In the genomic region with DNA sequence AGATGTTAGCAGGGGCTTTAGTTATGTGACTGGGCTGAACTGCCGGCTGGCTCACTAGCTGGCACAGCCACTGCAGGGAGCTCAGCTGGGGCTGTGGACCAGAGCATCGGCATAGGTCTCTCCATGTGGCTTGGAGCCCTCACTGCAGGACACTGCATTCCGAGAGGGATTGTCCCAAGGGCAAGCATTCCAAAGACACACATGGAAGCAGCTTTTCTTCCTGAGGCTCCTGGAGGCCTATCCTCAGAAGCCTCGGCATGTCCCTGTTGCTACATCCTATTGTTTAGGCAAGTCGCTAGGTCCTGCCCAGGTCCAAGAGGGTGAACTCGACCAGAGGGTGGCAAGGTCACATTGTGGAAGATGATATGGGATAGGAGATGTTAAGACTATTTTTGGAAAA, we compare ENCODE assay signal across 15 cellular contexts.
DNase-seq lines count a peak whose midpoint lies in the region; ATAC-seq and TF ChIP-seq lines count a peak whose summit lies in the region.
"Had no signal": no experiment of that assay in that cellular context is flagged by ENCODE, and none has a peak within 500 bp of the region (broad histone marks: within the 10 kb centered on the region; RNA-seq: fewer than 3 reads in every experiment).

No MANE protein-coding gene starts in this region.

- in situ Hi-C loops in gastrocnemius medialis (cut with MboI; ENCODE audit: low sequenced_read_pairs in 4 of 4) = no loop called here

- no peaks in the 10 kb centered on the region for H3K27me3 ChIP-seq in gastrocnemius medialis

- DNase-seq in activated naive CD4-positive, alpha-beta T cell treated with anti-CD3 and anti-CD28 coated beads, Interleukin-2, amount 50 U/mL, for 72 hours (ENCODE audit: low spot score in 2 of 2) = no peak
- peak; percentile 72 for DNase-seq in ecto neural progenitor cell (ENCODE audit: low spot score)
- peak; percentile 66 for DNase-seq in iPS-NIHi7 (ENCODE audit: extremely low spot score)
- DNase-seq in gastrocnemius medialis = peak in 1 of 2 donors; percentile 73
- DNase-seq in NCI-H2029 treated with DMSO at 0.1 percent for 48 hours (lab: John Stamatoyannopoulos, UW) = no peak
- DNase-seq in NCI-H1694 (lab: John Stamatoyannopoulos, UW) = no peak
- DNase-seq: C1 segment of cervical spinal cord; NCI-H146; NCI-H345; NCI-H69; NK-92 treated with Interleukin-12 subunit alpha and Interleukin-12 subunit beta, amount 100 ng/mL, for 24 hours; SK-N-SH had no signal

- no peak for ATAC-seq in activated naive CD4-positive, alpha-beta T cell treated with anti-CD3 and anti-CD28 coated beads, Interleukin-2, amount 50 U/mL, for 72 hours
- peak in 1 of 2 donors; percentile 57 for ATAC-seq in gastrocnemius medialis
- ATAC-seq in GM21619 (IDR thresholded peaks at IDR 0.05; ENCODE audit: unreplicated experiment) = no peak
- ATAC-seq: K562 had no signal

- no peaks in the 10 kb centered on the region for H3K9me3 ChIP-seq in gastrocnemius medialis
- H3K9me3 ChIP-seq: SK-N-SH had no signal

- no peaks in the 10 kb centered on the region for H3K9me3 Mint-ChIP-seq in activated naive CD4-positive, alpha-beta T cell treated with anti-CD3 and anti-CD28 coated beads, Interleukin-2, amount 50 U/mL, for 24 hours
- no peaks in the 10 kb centered on the region for H3K9me3 Mint-ChIP-seq in activated naive CD4-positive, alpha-beta T cell treated with anti-CD3 and anti-CD28 coated beads, Interleukin-2, amount 50 U/mL, for 72 hours

- no peaks in the 10 kb centered on the region for H3K36me3 ChIP-seq in gastrocnemius medialis

- H3K4me1 ChIP-seq in gastrocnemius medialis = peaks cover 42 to 47% of the 10 kb centered on the region in 2 donors

- peak overlapping the region; percentile 13 to 94 (median 93) for H3K27ac ChIP-seq in gastrocnemius medialis

- intact Hi-C loops in gastrocnemius medialis (cut with DNase I; ENCODE audit: low total_unique reads) = loop anchor here (5.0 kb wide), 4 partner anchors 98 to 543 kb away; no protein-coding TSS in a partner anchor

- TF ChIP-seq CTCF in gastrocnemius medialis (IDR thresholded peaks at IDR 0.05 in 4 of 5, conservative IDR thresholded peaks at IDR 0.05 in 1 of 5) = no peak

- peaks cover 6% of the 10 kb centered on the region for H3K36me3 Mint-ChIP-seq in activated naive CD4-positive, alpha-beta T cell treated with anti-CD3 and anti-CD28 coated beads, Interleukin-2, amount 50 U/mL, for 24 hours
- H3K36me3 Mint-ChIP-seq in activated naive CD4-positive, alpha-beta T cell treated with anti-CD3 and anti-CD28 coated beads, Interleukin-2, amount 50 U/mL, for 72 hours = peaks cover 0 to 3% of the 10 kb centered on the region in 2 donors

- H3K27me3 Mint-ChIP-seq in activated naive CD4-positive, alpha-beta T cell treated with anti-CD3 and anti-CD28 coated beads, Interleukin-2, amount 50 U/mL, for 24 hours = no peaks in the 10 kb centered on the region

- H3K4me3 Mint-ChIP-seq in activated naive CD4-positive, alpha-beta T cell treated with anti-CD3 and anti-CD28 coated beads, Interleukin-2, amount 50 U/mL, for 24 hours = no peak overlapping the region

- no peaks in the 10 kb centered on the region for H3K4me1 Mint-ChIP-seq in activated naive CD4-positive, alpha-beta T cell treated with anti-CD3 and anti-CD28 coated beads, Interleukin-2, amount 50 U/mL, for 24 hours

- H3K27ac Mint-ChIP-seq in activated naive CD4-positive, alpha-beta T cell treated with anti-CD3 and anti-CD28 coated beads, Interleukin-2, amount 50 U/mL, for 24 hours = peak overlapping the region; percentile 36
- H3K27ac Mint-ChIP-seq in activated naive CD4-positive, alpha-beta T cell treated with anti-CD3 and anti-CD28 coated beads, Interleukin-2, amount 50 U/mL, for 72 hours = no peak overlapping the region

- no peak for TF ChIP-seq POLR2A in gastrocnemius medialis (IDR thresholded peaks at IDR 0.05)

- no peak overlapping the region for H3K4me3 ChIP-seq in gastrocnemius medialis
- H3K4me3 ChIP-seq: K562 had no signal

Comparison
In these comparisons a context has a peak if more than half of its experiments do, and no peak if none do; other contexts are left out.
1. DNase-seq: peak in ecto neural progenitor cell (single experiment) and iPS-NIHi7 (single experiment); none in activated naive CD4-positive, alpha-beta T cell treated with anti-CD3 and anti-CD28 coated beads, Interleukin-2, amount 50 U/mL, for 72 hours (0 of 2), NCI-H2029 treated with DMSO at 0.1 percent for 48 hours (single experiment) and NCI-H1694 (single experiment).